8 cellular contexts compared by ENCODE assay signal in genomic region chr10:72126184-72126871, GRCh38. TPM values are rescaled to one million over a fixed set of nuclear protein-coding genes. Genes with fewer than 3 reads are reported as not detected.
DNase-seq lines count a peak whose midpoint lies in the region; ATAC-seq and TF ChIP-seq lines count a peak whose summit lies in the region.

No MANE protein-coding gene starts in this region.

- ATAC-seq in HG02981 (IDR thresholded peaks at IDR 0.05; ENCODE audit: unreplicated experiment) = no peak

- H3K27ac ChIP-seq in 22Rv1 = no peak overlapping the region
- peak overlapping the region; percentile 20 for H3K27ac ChIP-seq in substantia nigra (ENCODE audit: low read depth, low read length, poor library complexity, severe bottlenecking)

- DNase-seq in GM04504 (ENCODE audit: low read depth) = peak; percentile 28
- DNase-seq in RPMI7951 (ENCODE audit: low read depth) = peak; percentile 56
- peak; percentile 50 to 78 for DNase-seq in foreskin fibroblast
- DNase-seq in substantia nigra (lab: John Stamatoyannopoulos, UW) = no peak
- no peak for DNase-seq in stimulated activated CD4-positive, alpha-beta T cell treated with anti-CD3 and anti-CD28 coated beads, Interleukin-2, amount 100 ng/mL, for 24 hours
- DNase-seq in activated gamma-delta T cell treated with Interleukin-2 at 50 U/mL for 16 hours = no peak

- no peak overlapping the region for H3K4me3 ChIP-seq in foreskin fibroblast (ENCODE audit: low read depth in 1 of 2, low read length in 2 of 2)

- TF ChIP-seq CTCF in 22Rv1 (IDR thresholded peaks at IDR 0.05) = peak; percentile 55
- peak; percentile 45 for TF ChIP-seq CTCF in foreskin fibroblast (IDR thresholded peaks at IDR 0.05; ENCODE audit: low read depth, low read length)

RNA-seq across cellular contexts. Expression of gene SPOCK2, which starts 38.0 kb away (rescaled TPM):
- 0.10 and 0.72 TPM in 2 replicates for total RNA-seq in RPMI7951 (2014; rRNA removed; shearing (Covaris generic))

Comparison
In these comparisons a context has a peak if more than half of its experiments do, and no peak if none do; other contexts are left out.
1. DNase-seq: peak in GM04504 (single experiment), RPMI7951 (single experiment) and foreskin fibroblast (2 of 2); none in substantia nigra (0 of 49), stimulated activated CD4-positive, alpha-beta T cell treated with anti-CD3 and anti-CD28 coated beads, Interleukin-2, amount 100 ng/mL, for 24 hours (0 of 2) and activated gamma-delta T cell treated with Interleukin-2 at 50 U/mL for 16 hours (single experiment).